Comparison of ENCODE assay signal across 7 cellular contexts in the genomic region with DNA sequence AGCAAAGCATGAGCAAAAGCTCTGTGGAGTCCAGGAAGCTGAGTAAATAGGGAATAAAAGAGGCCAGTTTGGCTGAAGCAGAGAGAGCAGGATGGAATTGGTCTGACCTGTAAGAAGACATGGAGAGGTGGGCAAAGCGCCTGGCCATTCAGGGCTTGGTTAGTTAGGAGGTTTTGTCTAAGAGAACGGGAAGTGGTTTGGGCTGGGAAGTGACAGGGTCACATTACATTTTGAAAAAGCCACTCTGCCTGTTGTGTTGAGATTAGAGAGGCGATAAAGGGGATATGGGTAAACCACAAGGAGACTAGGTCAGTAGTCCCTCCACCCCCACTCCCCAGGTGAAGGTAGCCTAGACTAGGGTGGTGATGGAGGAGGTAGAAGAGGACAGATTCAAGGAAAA. TPM values are rescaled to one million over a fixed set of nuclear protein-coding genes. Genes with fewer than 3 reads are reported as not detected.
A peak's percentile ranks its signal among the peaks of the same experiment; 100 is the strongest.
DNase-seq lines count a peak whose midpoint lies in the region; ATAC-seq and TF ChIP-seq lines count a peak whose summit lies in the region.
"Not testable (repeated sequence)": the region's sequence is repeated elsewhere in the genome, so short reads cannot be mapped to it uniquely, and the experiment has no call there.

No MANE protein-coding gene starts in this region.

- not testable (repeated sequence) for ATAC-seq in DND-41 (ENCODE audit: insufficient read depth, low read depth); natural killer cell
- ATAC-seq in activated CD8-positive, alpha-beta T cell treated with anti-CD3 and anti-CD28 coated beads, Interleukin-2, amount 10 ng/mL, durations not matched to agents 7 days and 5 days = peak; percentile 4
- peak in 1 of 2 donors; percentile 2 for ATAC-seq in stimulated activated naive B cell treated with anti-CD40 and anti-IgM and Interleukin-4, amounts not matched to agents 10 μg/mL and 1 μg/mL and 100 μg/mL, for 72 hours (replicated peaks)

- H3K9me2 ChIP-seq in OCI-LY7 (ENCODE audit: insufficient read depth, low read length) = not testable (repeated sequence)

- H3K9me3 ChIP-seq in DND-41 (ENCODE audit: insufficient read depth, low read length, severe bottlenecking); OCI-LY7 (ENCODE audit: low read length): not testable (repeated sequence)

- H3K27me3 ChIP-seq in DND-41 (ENCODE audit: insufficient read depth, low read length, poor library complexity) = not testable (repeated sequence)

- not testable (repeated sequence) for H3K36me3 ChIP-seq in DND-41 (ENCODE audit: insufficient read depth, low read length); OCI-LY7 (ENCODE audit: insufficient read depth, low read length)

- H3K4me3 ChIP-seq in DND-41 (ENCODE audit: low read depth in 1 of 2, low read length in 2 of 2) = peak overlapping the region in 1 of 2 experiments; percentile 32; a peak in 1 of 4 replicates
- H3K4me3 ChIP-seq in OCI-LY7 (ENCODE audit: low read depth, low read length, poor library complexity, severe bottlenecking) = not testable (repeated sequence)

- not testable (repeated sequence) for H3K36me3 Mint-ChIP-seq in activated CD8-positive, alpha-beta T cell treated with anti-CD3 and anti-CD28 coated beads, Interleukin-2, amount 10 ng/mL, durations not matched to agents 7 days and 5 days (ENCODE audit: low read depth); activated naive CD8-positive, alpha-beta T cell; dendritic cell treated with granulocyte-macrophage colony-stimulating factor and Interleukin-4, amounts not matched to agents 40 ng/mL and 50 ng/mL, for 4 days (ENCODE audit: low read depth); natural killer cell; stimulated activated naive B cell treated with anti-CD40 and anti-IgM and Interleukin-4, amounts not matched to agents 10 μg/mL and 1 μg/mL and 100 μg/mL, for 72 hours

- H3K79me2 ChIP-seq in DND-41 (ENCODE audit: insufficient read depth, low read length) = peaks cover 19% of the 10 kb centered on the region
- not testable (repeated sequence) for H3K79me2 ChIP-seq in OCI-LY7 (ENCODE audit: insufficient read depth, low read depth, low read length)

- H3K9ac ChIP-seq in DND-41 (ENCODE audit: low read depth, low read length) = not testable (repeated sequence)

- peak overlapping the region; percentile 60 for H3K4me3 Mint-ChIP-seq in activated CD8-positive, alpha-beta T cell treated with anti-CD3 and anti-CD28 coated beads, Interleukin-2, amount 10 ng/mL, durations not matched to agents 7 days and 5 days
- peak overlapping the region; percentile 73 for H3K4me3 Mint-ChIP-seq in activated naive CD8-positive, alpha-beta T cell
- H3K4me3 Mint-ChIP-seq in dendritic cell treated with granulocyte-macrophage colony-stimulating factor and Interleukin-4, amounts not matched to agents 40 ng/mL and 50 ng/mL, for 4 days = peak overlapping the region; percentile 9
- peak overlapping the region; percentile 79 for H3K4me3 Mint-ChIP-seq in natural killer cell
- H3K4me3 Mint-ChIP-seq in stimulated activated naive B cell treated with anti-CD40 and anti-IgM and Interleukin-4, amounts not matched to agents 10 μg/mL and 1 μg/mL and 100 μg/mL, for 72 hours = peak overlapping the region in 1 of 2 donors; percentile 75

- H3K4me1 ChIP-seq in DND-41 (ENCODE audit: insufficient read depth, low read length) = peaks cover 12% of the 10 kb centered on the region; the same call in 1 of the 2 replicates
- H3K4me1 ChIP-seq in OCI-LY7 (ENCODE audit: insufficient read depth, low read length, poor library complexity, severe bottlenecking) = not testable (repeated sequence)

- POLR2A ChIA-PET in OCI-LY7 (lab: Charles Lee); activated CD8-positive, alpha-beta T cell treated with anti-CD3 and anti-CD28 coated beads, Interleukin-2, amount 10 ng/mL, durations not matched to agents 7 days and 5 days (lab: Charles Lee): not testable (repeated sequence)

- H3K27ac Mint-ChIP-seq in activated CD8-positive, alpha-beta T cell treated with anti-CD3 and anti-CD28 coated beads, Interleukin-2, amount 10 ng/mL, durations not matched to agents 7 days and 5 days = peak overlapping the region; percentile 80
- H3K27ac Mint-ChIP-seq in activated naive CD8-positive, alpha-beta T cell = peak overlapping the region; percentile 41
- not testable (repeated sequence) for H3K27ac Mint-ChIP-seq in dendritic cell treated with granulocyte-macrophage colony-stimulating factor and Interleukin-4, amounts not matched to agents 40 ng/mL and 50 ng/mL, for 4 days; natural killer cell
- peak overlapping the region; percentile 70 for H3K27ac Mint-ChIP-seq in stimulated activated naive B cell treated with anti-CD40 and anti-IgM and Interleukin-4, amounts not matched to agents 10 μg/mL and 1 μg/mL and 100 μg/mL, for 72 hours

- H4K20me1 ChIP-seq in DND-41 (ENCODE audit: insufficient read depth, low read length); OCI-LY7 (ENCODE audit: insufficient read depth, low read length): not testable (repeated sequence)

- CTCF ChIA-PET in OCI-LY7 (lab: Charles Lee; ENCODE audit: unreplicated experiment); activated CD8-positive, alpha-beta T cell treated with anti-CD3 and anti-CD28 coated beads, Interleukin-2, amount 10 ng/mL, durations not matched to agents 7 days and 5 days (lab: Charles Lee): not testable (repeated sequence)

- H3K27me3 Mint-ChIP-seq in activated CD8-positive, alpha-beta T cell treated with anti-CD3 and anti-CD28 coated beads, Interleukin-2, amount 10 ng/mL, durations not matched to agents 7 days and 5 days (ENCODE audit: low read depth); activated naive CD8-positive, alpha-beta T cell; dendritic cell treated with granulocyte-macrophage colony-stimulating factor and Interleukin-4, amounts not matched to agents 40 ng/mL and 50 ng/mL, for 4 days; natural killer cell (ENCODE audit: low read depth in 2 of 2); stimulated activated naive B cell treated with anti-CD40 and anti-IgM and Interleukin-4, amounts not matched to agents 10 μg/mL and 1 μg/mL and 100 μg/mL, for 72 hours: not testable (repeated sequence)

- BruUV-seq in OCI-LY7 (replicated peaks; lab: Mats Ljungman, UMichigan) = not testable (repeated sequence)

- not testable (repeated sequence) for H2AFZ ChIP-seq in DND-41 (ENCODE audit: low read depth, low read length); OCI-LY7 (ENCODE audit: low read length)

- not testable (repeated sequence) for H3K27ac ChIP-seq in DND-41 (ENCODE audit: low read length); OCI-LY7 (ENCODE audit: low read depth, low read length, poor library complexity, severe bottlenecking)

- intact Hi-C loops in OCI-LY7 (cut with micrococcal nuclease; ENCODE audit: unreplicated experiment); dendritic cell treated with granulocyte-macrophage colony-stimulating factor and Interleukin-4, amounts not matched to agents 40 ng/mL and 50 ng/mL, for 4 days (cut with micrococcal nuclease); natural killer cell (cut with micrococcal nuclease): not testable (repeated sequence)

- H3K9me3 Mint-ChIP-seq in activated CD8-positive, alpha-beta T cell treated with anti-CD3 and anti-CD28 coated beads, Interleukin-2, amount 10 ng/mL, durations not matched to agents 7 days and 5 days (ENCODE audit: insufficient read depth); activated naive CD8-positive, alpha-beta T cell (ENCODE audit: low read depth); dendritic cell treated with granulocyte-macrophage colony-stimulating factor and Interleukin-4, amounts not matched to agents 40 ng/mL and 50 ng/mL, for 4 days; natural killer cell; stimulated activated naive B cell treated with anti-CD40 and anti-IgM and Interleukin-4, amounts not matched to agents 10 μg/mL and 1 μg/mL and 100 μg/mL, for 72 hours: not testable (repeated sequence)

- peak overlapping the region; percentile 64; the same call in 1 of the 2 replicates for H3K4me2 ChIP-seq in DND-41 (ENCODE audit: insufficient read depth, low read length)
- H3K4me2 ChIP-seq in OCI-LY7 (ENCODE audit: low read length) = peak overlapping the region; percentile 74; the same call in 1 of the 2 replicates

- not testable (repeated sequence) for TF ChIP-seq CTCF in DND-41 (IDR thresholded peaks at IDR 0.05; ENCODE audit: borderline replicate concordance, extremely low read depth, low read length, poor library complexity, severe bottlenecking); OCI-LY7 (conservative IDR thresholded peaks at IDR 0.05; ENCODE audit: low read length); natural killer cell (IDR thresholded peaks at IDR 0.05)

- H3K4me1 Mint-ChIP-seq in activated CD8-positive, alpha-beta T cell treated with anti-CD3 and anti-CD28 coated beads, Interleukin-2, amount 10 ng/mL, durations not matched to agents 7 days and 5 days (ENCODE audit: low read depth) = peaks cover 25% of the 10 kb centered on the region
- peaks cover 14% of the 10 kb centered on the region for H3K4me1 Mint-ChIP-seq in activated naive CD8-positive, alpha-beta T cell (ENCODE audit: low read depth)
- peaks cover 16% of the 10 kb centered on the region for H3K4me1 Mint-ChIP-seq in dendritic cell treated with granulocyte-macrophage colony-stimulating factor and Interleukin-4, amounts not matched to agents 40 ng/mL and 50 ng/mL, for 4 days (ENCODE audit: low read depth)
- not testable (repeated sequence) for H3K4me1 Mint-ChIP-seq in natural killer cell
- peaks cover 9 to 11% of the 10 kb centered on the region in 2 donors for H3K4me1 Mint-ChIP-seq in stimulated activated naive B cell treated with anti-CD40 and anti-IgM and Interleukin-4, amounts not matched to agents 10 μg/mL and 1 μg/mL and 100 μg/mL, for 72 hours

- not testable (repeated sequence) for DNase-seq in DND-41; OCI-LY7 (ENCODE audit: low spot score); natural killer cell; stimulated activated naive B cell treated with anti-CD40 and anti-IgM and Interleukin-4, amounts not matched to agents 10 μg/mL and 1 μg/mL and 100 μg/mL, for 72 hours
- peak; percentile 45 for DNase-seq in activated CD8-positive, alpha-beta T cell treated with anti-CD3 and anti-CD28 coated beads, Interleukin-2, amount 10 ng/mL, durations not matched to agents 7 days and 5 days

RNA-seq across cellular contexts. Expression of gene NBPF12, which starts 0.7 kb away (rescaled TPM):
- 16.5 and 21.2 TPM in 2 replicates for total RNA-seq in OCI-LY7 (2014; rRNA removed; shearing (Covaris generic))
- total RNA-seq in OCI-LY7 (2022) (33.5 and 36.1 TPM in 2 replicates), natural killer cell (10 to 100 TPM; 22.6 to 28.9 (median 27.7) TPM)
- total RNA-seq in activated CD8-positive, alpha-beta T cell treated with anti-CD3 and anti-CD28 coated beads, Interleukin-2, amount 10 ng/mL, durations not matched to agents 7 days and 5 days = 10 to 100 TPM; 11.3 to 12.1 TPM
